ENCODE assay signal across 9 cellular contexts in the genomic region with DNA sequence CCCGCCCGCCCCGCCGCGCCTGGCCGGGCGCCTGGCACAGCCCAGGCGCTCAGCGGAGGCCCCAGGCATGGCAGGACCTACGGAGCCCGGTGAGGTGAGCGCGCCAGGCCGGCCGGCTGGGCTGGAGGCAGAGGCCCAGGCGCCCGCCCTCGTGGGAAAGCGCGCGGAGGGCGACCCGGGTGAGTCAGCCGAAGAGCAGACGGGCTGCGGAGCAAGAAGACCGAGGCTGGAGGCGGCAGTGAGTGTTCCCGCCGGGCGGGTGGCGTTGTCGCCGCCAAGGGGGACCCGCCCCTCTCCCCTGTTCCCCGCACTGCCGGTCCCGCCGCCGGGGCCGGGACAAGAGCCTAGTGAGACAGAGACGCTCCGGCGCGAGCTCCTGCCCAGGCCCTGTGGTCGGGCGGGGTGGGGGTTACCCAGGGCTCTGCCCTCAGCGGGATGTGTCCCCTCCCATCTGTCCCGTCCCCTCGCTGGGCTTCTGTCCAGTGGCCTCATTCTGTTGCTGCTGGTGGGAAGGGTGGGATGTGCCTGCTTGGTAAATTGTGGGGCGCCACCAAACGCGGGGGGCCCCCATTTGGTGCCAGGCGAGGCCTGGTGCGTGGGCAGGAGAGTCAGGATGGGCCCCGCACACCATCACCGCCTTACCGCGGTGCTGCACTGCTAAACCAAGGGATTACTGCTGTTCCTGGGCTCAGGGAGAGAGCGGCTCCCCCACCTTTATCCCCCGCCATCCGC.
DNase-seq lines count a peak whose midpoint lies in the region; ATAC-seq and TF ChIP-seq lines count a peak whose summit lies in the region.
"Had no signal": no experiment of that assay in that cellular context is flagged by ENCODE, and none has a peak within 500 bp of the region (broad histone marks: within the 10 kb centered on the region; RNA-seq: fewer than 3 reads in every experiment).

No MANE protein-coding gene starts in this region.

- no peak for TF ChIP-seq CTCF in astrocyte of the cerebellum (IDR thresholded peaks at IDR 0.05; ENCODE audit: low read depth, low read length, missing control alignments)

- in situ Hi-C loops in astrocyte of the cerebellum (cut with HindIII; ENCODE audit: low sequenced_read_pairs), result loop anchor here (25.0 kb wide), 1 partner anchor 304 kb away; no protein-coding TSS in a partner anchor

- H4K20me1 ChIP-seq in BLaER1 treated with 17β-estradiol and CSF1 and Interleukin-3, amounts not matched to agents 10 nM and 100 nM, result peaks cover 0 to 4% (median 0%) of the 10 kb centered on the region in 11 experiments; a peak in 1 of 22 replicates

- H3K9me3 ChIP-seq in BLaER1 treated with 17β-estradiol and CSF1 and Interleukin-3, amounts not matched to agents 10 nM and 100 nM (replicated peaks in 1 of 11), result no peaks in the 10 kb centered on the region
- H3K9me3 ChIP-seq in iPS-20b (ENCODE audit: insufficient read depth, low read depth, low read length), result no peaks in the 10 kb centered on the region

- H3K27ac ChIP-seq in BLaER1 treated with 17β-estradiol and CSF1 and Interleukin-3, amounts not matched to agents 10 nM and 100 nM, result no peak overlapping the region
- H3K27ac ChIP-seq in iPS-20b (ENCODE audit: low read length), result no peak overlapping the region
- peak overlapping the region in 8 of 21 experiments; percentile 8 to 50 (median 30) for H3K27ac ChIP-seq in skin epidermis
- H3K27ac ChIP-seq: epithelial cell of prostate had no signal

- H3K4me1 ChIP-seq in BLaER1 treated with 17β-estradiol and CSF1 and Interleukin-3, amounts not matched to agents 10 nM and 100 nM, result peaks cover 24 to 70% (median 56%) of the 10 kb centered on the region in 10 experiments
- H3K4me1 ChIP-seq in iPS-20b (ENCODE audit: insufficient read depth, low read length), result peaks cover 24% of the 10 kb centered on the region

- H3K4me3 ChIP-seq in BLaER1 treated with 17β-estradiol and CSF1 and Interleukin-3, amounts not matched to agents 10 nM and 100 nM, result peak overlapping the region in 5 of 10 experiments; percentile 11 to 55 (median 27); a peak in 6 of 20 replicates
- H3K4me3 ChIP-seq in astrocyte of the cerebellum (ENCODE audit: low read depth, low read length) (peak overlapping the region; percentile 14), iPS-20b (ENCODE audit: low read length) (peak overlapping the region; percentile 63), skin epidermis (peak overlapping the region in 4 of 7 experiments; percentile 1 to 32 (median 14))

- no peaks in the 10 kb centered on the region for H3K36me3 ChIP-seq in BLaER1 treated with 17β-estradiol and CSF1 and Interleukin-3, amounts not matched to agents 10 nM and 100 nM
- no peaks in the 10 kb centered on the region for H3K36me3 ChIP-seq in iPS-20b (ENCODE audit: insufficient read depth, low read depth, low read length)

- ATAC-seq in GM21526 (IDR thresholded peaks at IDR 0.05; ENCODE audit: low FRiP score, unreplicated experiment) (no peak), GM19328 (IDR thresholded peaks at IDR 0.05; ENCODE audit: unreplicated experiment) (no peak)

- H3K4me2 ChIP-seq in BLaER1 treated with 17β-estradiol and CSF1 and Interleukin-3, amounts not matched to agents 10 nM and 100 nM, result peak overlapping the region; percentile 68 to 94 (median 88)

- DNase-seq in NCI-H69 (lab: John Stamatoyannopoulos, UW) (peak; percentile 68), astrocyte of the cerebellum (ENCODE audit: low read depth) (peak; percentile 27), SKM-1 treated with dmso at 0.1 percent for 144 hours (lab: John Stamatoyannopoulos, UW; ENCODE audit: unreplicated experiment) (no peak)

- peaks cover 9 to 27% (median 16%) of the 10 kb centered on the region in 11 experiments for H3K27me3 ChIP-seq in BLaER1 treated with 17β-estradiol and CSF1 and Interleukin-3, amounts not matched to agents 10 nM and 100 nM
- H3K27me3 ChIP-seq in iPS-20b (ENCODE audit: insufficient read depth, low read length), result peaks cover 78% of the 10 kb centered on the region

- H3K9ac ChIP-seq in BLaER1 treated with 17β-estradiol and CSF1 and Interleukin-3, amounts not matched to agents 10 nM and 100 nM, result peak overlapping the region in 6 of 11 experiments; percentile 8 to 46 (median 38); a peak in 6 of 22 replicates
- peak overlapping the region; percentile 38; the same call in 1 of the 2 replicates for H3K9ac ChIP-seq in iPS-20b (ENCODE audit: low read depth, low read length)
